In genomic region chr9:126804198-126804695, GRCh38 we compare ENCODE assay signal across 1 cellular context.
TF ChIP-seq lines count a peak whose summit lies in the region.

No MANE protein-coding gene starts in this region.

TF ChIP-seq in HCT116, 20 proteins besides CTCF, POLR2A, EP300 and RAD21 (continued from another document):
- TF ChIP-seq MAX (IDR thresholded peaks at IDR 0.05), result no peak
- no peak for TF ChIP-seq FOSL1 (IDR thresholded peaks at IDR 0.05; ENCODE audit: low read depth)
- TF ChIP-seq YY1 (IDR thresholded peaks at IDR 0.05; ENCODE audit: extremely low read depth, insufficient replicate concordance, low read depth, low read length), result no peak
- TF ChIP-seq ATF3 (IDR thresholded peaks at IDR 0.05), result no peak
- no peak for TF ChIP-seq ZFX (IDR thresholded peaks at IDR 0.05)
- TF ChIP-seq SRF (IDR thresholded peaks at IDR 0.05; ENCODE audit: low read depth), result no peak
